Comparison of ENCODE assay signal across 10 cellular contexts in genomic region chr15:69979783-69980182, GRCh38.
DNase-seq lines count a peak whose midpoint lies in the region; ATAC-seq and TF ChIP-seq lines count a peak whose summit lies in the region.
"Had no signal": no experiment of that assay in that cellular context is flagged by ENCODE, and none has a peak within 500 bp of the region (broad histone marks: within the 10 kb centered on the region; RNA-seq: fewer than 3 reads in every experiment).

No MANE protein-coding gene starts in this region.

- TF ChIP-seq CTCF in stomach (IDR thresholded peaks at IDR 0.05) = no peak

- H3K9me3 ChIP-seq in stomach = no peaks in the 10 kb centered on the region
- H3K9me3 ChIP-seq: lower lobe of right lung had no signal

- ATAC-seq in Right ventricle myocardium inferior (no peak), HG02623 (IDR thresholded peaks at IDR 0.05; ENCODE audit: unreplicated experiment) (peak; percentile 78), HG03469 (IDR thresholded peaks at IDR 0.05; ENCODE audit: unreplicated experiment) (peak; percentile 62)

- DNase-seq in cardiac septum (ENCODE audit: low spot score) (peak; percentile 51), Right ventricle myocardium inferior (ENCODE audit: missing footprints) (no peak), stomach (peak; percentile 32), HPDE6-E6E7 (ENCODE audit: extremely low spot score) (no peak), NCI-H2081 treated with DMSO at 0.1 percent for 48 hours (lab: John Stamatoyannopoulos, UW) (no peak)
- DNase-seq in activated naive CD4-positive, alpha-beta T cell treated with anti-CD3 and anti-CD28 coated beads, Interleukin-2, amount 10 ng/mL, durations not matched to agents 7 days and 5 days = no peak
- DNase-seq: activated CD4-positive, alpha-beta T cell treated with anti-CD3 and anti-CD28 coated beads, Interleukin-2, amount 50 U/mL, for 1 hour; lower lobe of right lung had no signal

- H3K9me3 Mint-ChIP-seq in activated naive CD4-positive, alpha-beta T cell treated with anti-CD3 and anti-CD28 coated beads, Interleukin-2, amount 10 ng/mL, durations not matched to agents 7 days and 5 days = no peaks in the 10 kb centered on the region

- H3K27ac Mint-ChIP-seq in activated naive CD4-positive, alpha-beta T cell treated with anti-CD3 and anti-CD28 coated beads, Interleukin-2, amount 10 ng/mL, durations not matched to agents 7 days and 5 days = no peak overlapping the region

- TF ChIP-seq POLR2A in stomach (IDR thresholded peaks at IDR 0.05) = no peak

- WGBS in stomach, 5 donors = 62 to 76% (median 69%) methylated on average over 8 of the region's 8 CpGs

- no peaks in the 10 kb centered on the region for H3K4me1 ChIP-seq in stomach
- H3K4me1 ChIP-seq: lower lobe of right lung had no signal

- H3K36me3 Mint-ChIP-seq in activated naive CD4-positive, alpha-beta T cell treated with anti-CD3 and anti-CD28 coated beads, Interleukin-2, amount 10 ng/mL, durations not matched to agents 7 days and 5 days = no peaks in the 10 kb centered on the region

- no peaks in the 10 kb centered on the region for H3K36me3 ChIP-seq in stomach
- H3K36me3 ChIP-seq: lower lobe of right lung had no signal

- no peak overlapping the region for H3K4me3 ChIP-seq in stomach
- H3K4me3 ChIP-seq: lower lobe of right lung had no signal

- H3K4me3 Mint-ChIP-seq in activated naive CD4-positive, alpha-beta T cell treated with anti-CD3 and anti-CD28 coated beads, Interleukin-2, amount 10 ng/mL, durations not matched to agents 7 days and 5 days = no peak overlapping the region

- H3K4me1 Mint-ChIP-seq in activated naive CD4-positive, alpha-beta T cell treated with anti-CD3 and anti-CD28 coated beads, Interleukin-2, amount 10 ng/mL, durations not matched to agents 7 days and 5 days = no peaks in the 10 kb centered on the region

- H3K27me3 Mint-ChIP-seq in activated naive CD4-positive, alpha-beta T cell treated with anti-CD3 and anti-CD28 coated beads, Interleukin-2, amount 10 ng/mL, durations not matched to agents 7 days and 5 days = peaks cover 58% of the 10 kb centered on the region

- no peak for TF ChIP-seq EP300 in stomach (IDR thresholded peaks at IDR 0.05)

- no peak overlapping the region for H3K27ac ChIP-seq in stomach
- H3K27ac ChIP-seq: lower lobe of right lung had no signal

- CTCF ChIA-PET in activated naive CD4-positive, alpha-beta T cell treated with anti-CD3 and anti-CD28 coated beads, Interleukin-2, amount 10 ng/mL, durations not matched to agents 7 days and 5 days (lab: Charles Lee) = no interaction called here

- intact Hi-C loops in cardiac septum (cut with DNase I) = no loop called here
- intact Hi-C loops in Right ventricle myocardium inferior (cut with DNase I) = no loop called here
- intact Hi-C loops in stomach (cut with DNase I; ENCODE audit: low total_unique reads) = no loop called here

- H3K27me3 ChIP-seq in stomach = peaks cover 0 to 53% (median 9%) of the 10 kb centered on the region in 3 donors

Comparison
In these comparisons a context has a peak if more than half of its experiments do, and no peak if none do; other contexts are left out.
1. DNase-seq: peak in cardiac septum (single experiment) and stomach (single experiment); none in Right ventricle myocardium inferior (single experiment), HPDE6-E6E7 (single experiment), NCI-H2081 treated with DMSO at 0.1 percent for 48 hours (single experiment) and activated naive CD4-positive, alpha-beta T cell treated with anti-CD3 and anti-CD28 coated beads, Interleukin-2, amount 10 ng/mL, durations not matched to agents 7 days and 5 days (single experiment).